ENCODE assay signal across 20 cellular contexts in genomic region chr22:21839765-21840140, GRCh38.
"Had no signal": no experiment of that assay in that cellular context is flagged by ENCODE, and none has a peak within 500 bp of the region (broad histone marks: within the 10 kb centered on the region; RNA-seq: fewer than 3 reads in every experiment).

No MANE protein-coding gene starts in this region.

- H3K36me3 ChIP-seq: esophagus squamous epithelium, gastroesophageal sphincter, left ventricle myocardium inferior, ovary, right atrium auricular region, tibial nerve had no signal

- H3K27ac ChIP-seq: esophagus squamous epithelium, lower lobe of right lung, ovary, testis had no signal

- DNase-seq: cerebellar nuclear complex; esophagus squamous epithelium; foreskin fibroblast; glutamatergic neuron; kidney; left cardiac atrium; left ventricle myocardium inferior; lower lobe of right lung; mesenchymal stem cell; midbrain; ovary; small intestine; stimulated activated CD4-positive, alpha-beta T cell treated with anti-CD3 and anti-CD28 coated beads, Interleukin-12 subunit alpha, Interleukin-12 subunit beta, amount 100 ng/mL, for 4 hours; testis had no signal

- H3K9me3 ChIP-seq: esophagus squamous epithelium, gastroesophageal sphincter, left ventricle myocardium inferior, lower lobe of right lung, ovary, right atrium auricular region, testis, tibial nerve had no signal

- FAIRE-seq: colon, kidney, small intestine had no signal

- H3K27ac Mint-ChIP-seq: dendritic cell treated with granulocyte-macrophage colony-stimulating factor and Interleukin-4, amounts not matched to agents 40 ng/mL and 50 ng/mL, for 4 days; stimulated activated naive CD8-positive, alpha-beta T cell treated with anti-CD3 and anti-CD28 coated beads, Interleukin-15, Interleukin-2, amounts not matched to agents 100 ng/mL and 50 ng/mL, for 24 hours had no signal

- H3K4me3 Mint-ChIP-seq: dendritic cell treated with granulocyte-macrophage colony-stimulating factor and Interleukin-4, amounts not matched to agents 40 ng/mL and 50 ng/mL, for 4 days; stimulated activated naive CD8-positive, alpha-beta T cell treated with anti-CD3 and anti-CD28 coated beads, Interleukin-15, Interleukin-2, amounts not matched to agents 100 ng/mL and 50 ng/mL, for 24 hours had no signal

- H3K27me3 ChIP-seq: esophagus squamous epithelium, gastroesophageal sphincter, ovary, right atrium auricular region, testis, tibial nerve had no signal

- H3K9me3 Mint-ChIP-seq: dendritic cell treated with granulocyte-macrophage colony-stimulating factor and Interleukin-4, amounts not matched to agents 40 ng/mL and 50 ng/mL, for 4 days; stimulated activated naive CD8-positive, alpha-beta T cell treated with anti-CD3 and anti-CD28 coated beads, Interleukin-15, Interleukin-2, amounts not matched to agents 100 ng/mL and 50 ng/mL, for 24 hours had no signal

- H3K27me3 Mint-ChIP-seq: dendritic cell treated with granulocyte-macrophage colony-stimulating factor and Interleukin-4, amounts not matched to agents 40 ng/mL and 50 ng/mL, for 4 days; stimulated activated naive CD8-positive, alpha-beta T cell treated with anti-CD3 and anti-CD28 coated beads, Interleukin-15, Interleukin-2, amounts not matched to agents 100 ng/mL and 50 ng/mL, for 24 hours had no signal

- H3K4me3 ChIP-seq: esophagus squamous epithelium, gastroesophageal sphincter, left ventricle myocardium inferior, lower lobe of right lung, ovary, right atrium auricular region, testis, tibial nerve had no signal

- ATAC-seq: gastroesophageal sphincter, left cardiac atrium, lower lobe of right lung had no signal
